Comparison of ENCODE assay signal across 42 cellular contexts in the genomic region with DNA sequence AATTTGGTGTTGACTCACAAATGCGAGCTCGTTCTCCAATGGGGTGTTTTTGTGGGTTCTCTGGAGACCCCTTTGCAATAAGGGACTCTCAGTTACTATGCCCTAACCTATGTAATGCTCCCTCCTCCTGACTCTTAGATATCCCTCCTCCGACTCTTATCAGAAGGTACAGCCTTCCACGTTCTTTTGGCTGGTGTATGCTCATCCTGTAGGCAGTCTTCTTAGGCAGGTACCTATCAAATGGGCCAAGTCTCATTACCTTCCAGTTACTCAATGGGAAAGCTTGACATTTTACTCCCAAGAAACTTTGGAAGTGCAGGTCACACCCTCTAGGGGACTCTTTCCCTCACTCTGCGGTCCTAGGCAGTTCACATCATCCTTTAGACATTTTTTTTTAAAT. TPM values are rescaled to one million over a fixed set of nuclear protein-coding genes. Genes with fewer than 3 reads are reported as not detected.
"Had no signal": no experiment of that assay in that cellular context is flagged by ENCODE, and none has a peak within 500 bp of the region (broad histone marks: within the 10 kb centered on the region; RNA-seq: fewer than 3 reads in every experiment).

No MANE protein-coding gene starts in this region.

- H3K36me3 Mint-ChIP-seq: activated naive CD4-positive, alpha-beta T cell treated with anti-CD3 and anti-CD28 coated beads, Interleukin-2, amount 10 ng/mL, durations not matched to agents 7 days and 5 days; activated naive CD4-positive, alpha-beta T cell treated with anti-CD3 and anti-CD28 coated beads, Interleukin-2, amount 50 U/mL, for 24 hours; activated naive CD4-positive, alpha-beta T cell treated with anti-CD3 and anti-CD28 coated beads, Interleukin-2, amount 50 U/mL, for 72 hours; activated naive CD8-positive, alpha-beta T cell; activated naive CD8-positive, alpha-beta T cell treated with anti-CD3 and anti-CD28 coated beads for 36 hours; activated naive CD8-positive, alpha-beta T cell treated with anti-CD3 and anti-CD28 coated beads, Interleukin-2, amount 10 ng/mL, durations not matched to agents 7 days and 5 days; brain had no signal

- DNase-seq: activated effector memory CD4-positive, alpha-beta T cell treated with anti-CD3 and anti-CD28 coated beads, Interleukin-2, amount 50 U/mL, for 16 hours; activated effector memory CD4-positive, alpha-beta T cell treated with Interleukin-2 at 50 U/mL for 16 hours; activated gamma-delta T cell; activated gamma-delta T cell treated with Interleukin-2 at 50 U/mL for 16 hours; activated naive CD4-positive, alpha-beta T cell; activated naive CD4-positive, alpha-beta T cell treated with anti-CD3 and anti-CD28 coated beads for 36 hours; activated naive CD4-positive, alpha-beta T cell treated with anti-CD3 and anti-CD28 coated beads, Interleukin-2, amount 10 ng/mL, durations not matched to agents 7 days and 5 days; activated naive CD4-positive, alpha-beta T cell treated with anti-CD3 and anti-CD28 coated beads, Interleukin-2, amount 50 U/mL, for 16 hours; activated naive CD4-positive, alpha-beta T cell treated with Interleukin-2 at 50 U/mL for 16 hours; activated naive CD8-positive, alpha-beta T cell treated with anti-CD3 and anti-CD28 coated beads for 36 hours; activated naive CD8-positive, alpha-beta T cell treated with anti-CD3 and anti-CD28 coated beads, Interleukin-2, amount 10 ng/mL, durations not matched to agents 7 days and 5 days; activated naive CD8-positive, alpha-beta T cell treated with anti-CD3 and anti-CD28 coated beads, Interleukin-2, amount 50 U/mL, for 24 hours; activated T-cell treated with anti-CD3 and anti-CD28 coated beads, Interleukin-2, amount 50 U/mL, for 1 hour; activated T-cell treated with anti-CD3 and anti-CD28 coated beads, Interleukin-2, amount 50 U/mL, for 24 hours; activated T-cell treated with anti-CD3 and anti-CD28 coated beads, Interleukin-2, amount 50 U/mL, for 4 hours; activated T-cell treated with anti-CD3 and anti-CD28 coated beads, Interleukin-2, amount 50 U/mL, for 48 hours; activated T-cell treated with anti-CD3 and anti-CD28 coated beads, Interleukin-2, amount 50 U/mL, for 72 hours; adrenal gland; amniotic stem cell; amygdala; anterior cingulate cortex; aorta; body of pancreas; brain microvascular endothelial cell; caudate nucleus; central memory CD4-positive, alpha-beta T cell; cerebellar nuclear complex had no signal

- H3K27ac Mint-ChIP-seq: activated naive CD4-positive, alpha-beta T cell treated with anti-CD3 and anti-CD28 coated beads for 36 hours; activated naive CD4-positive, alpha-beta T cell treated with anti-CD3 and anti-CD28 coated beads, Interleukin-2, amount 10 ng/mL, durations not matched to agents 7 days and 5 days; activated naive CD4-positive, alpha-beta T cell treated with anti-CD3 and anti-CD28 coated beads, Interleukin-2, amount 50 U/mL, for 24 hours; activated naive CD4-positive, alpha-beta T cell treated with anti-CD3 and anti-CD28 coated beads, Interleukin-2, amount 50 U/mL, for 72 hours; activated naive CD8-positive, alpha-beta T cell; activated naive CD8-positive, alpha-beta T cell treated with anti-CD3 and anti-CD28 coated beads for 36 hours; activated naive CD8-positive, alpha-beta T cell treated with anti-CD3 and anti-CD28 coated beads, Interleukin-2, amount 10 ng/mL, durations not matched to agents 7 days and 5 days; activated naive CD8-positive, alpha-beta T cell treated with anti-CD3 and anti-CD28 coated beads, Interleukin-2, amount 50 U/mL, for 24 hours; activated T-cell treated with anti-CD3 and anti-CD28 coated beads, Interleukin-2, amount 50 U/mL, for 24 hours; activated T-cell treated with anti-CD3 and anti-CD28 coated beads, Interleukin-2, amount 50 U/mL, for 72 hours; activated T-helper 1 cell treated with anti-CD3 and anti-CD28 coated beads, Interleukin-12 subunit alpha, Interleukin-12 subunit beta, Interleukin-2, Interleukin-4 antibody, amounts not matched to agents 30 ng/mL and 10 ng/mL and 1 ng/mL, durations not matched to agents 14 hours and 24 hours and 36 hours; activated T-helper 17 cell treated with anti-CD3 and anti-CD28 coated beads, Interleukin-2, amount 50 U/mL, for 72 hours; activated T-helper 2 cell treated with anti-CD3 and anti-CD28 coated beads, Interferon-gamma antibody, Interleukin-2, Interleukin-4, amounts not matched to agents 10 μg/mL and 5 μg/mL and 100 μg/mL, durations not matched to agents 14 hours and 24 hours and 36 hours; brain had no signal

- H3K4me1 ChIP-seq: adrenal gland, ascending aorta, body of pancreas, breast epithelium had no signal

- H3K27me3 ChIP-seq: adrenal gland, ascending aorta, body of pancreas, brain microvascular endothelial cell, breast epithelium, cardiac muscle cell had no signal

- H3K4me3 ChIP-seq: adrenal gland, ascending aorta, body of pancreas, breast epithelium, cardiac muscle cell had no signal

- ATAC-seq: activated naive CD4-positive, alpha-beta T cell treated with anti-CD3 and anti-CD28 coated beads, Interleukin-2, amount 50 U/mL, for 72 hours; activated naive CD8-positive, alpha-beta T cell treated with anti-CD3 and anti-CD28 coated beads, Interleukin-2, amount 50 U/mL, for 24 hours; activated T-cell treated with anti-CD3 and anti-CD28 coated beads, Interleukin-2, amount 50 U/mL, for 4 hours; activated T-cell treated with anti-CD3 and anti-CD28 coated beads, Interleukin-2, amount 50 U/mL, for 72 hours; activated T-helper 17 cell treated with anti-CD3 and anti-CD28 coated beads, Interleukin-2, amount 50 U/mL, for 72 hours; body of pancreas had no signal

- H3K27ac ChIP-seq: adrenal gland, ascending aorta, body of pancreas, brain microvascular endothelial cell, breast epithelium, cardiac muscle cell had no signal

- H3K9me3 ChIP-seq: adrenal gland, ascending aorta, body of pancreas, breast epithelium had no signal

- FAIRE-seq: astrocyte, bronchial epithelial cell had no signal

- H3K36me3 ChIP-seq: adrenal gland, ascending aorta, brain microvascular endothelial cell, breast epithelium, cardiac muscle cell had no signal

- H3K4me3 Mint-ChIP-seq: activated naive CD4-positive, alpha-beta T cell treated with anti-CD3 and anti-CD28 coated beads for 36 hours; activated naive CD4-positive, alpha-beta T cell treated with anti-CD3 and anti-CD28 coated beads, Interleukin-2, amount 10 ng/mL, durations not matched to agents 7 days and 5 days; activated naive CD4-positive, alpha-beta T cell treated with anti-CD3 and anti-CD28 coated beads, Interleukin-2, amount 50 U/mL, for 24 hours; activated naive CD8-positive, alpha-beta T cell; activated naive CD8-positive, alpha-beta T cell treated with anti-CD3 and anti-CD28 coated beads for 36 hours; activated naive CD8-positive, alpha-beta T cell treated with anti-CD3 and anti-CD28 coated beads, Interleukin-2, amount 10 ng/mL, durations not matched to agents 7 days and 5 days; activated naive CD8-positive, alpha-beta T cell treated with anti-CD3 and anti-CD28 coated beads, Interleukin-2, amount 50 U/mL, for 24 hours; activated T-cell treated with anti-CD3 and anti-CD28 coated beads, Interleukin-2, amount 50 U/mL, for 24 hours; activated T-cell treated with anti-CD3 and anti-CD28 coated beads, Interleukin-2, amount 50 U/mL, for 4 hours; activated T-cell treated with anti-CD3 and anti-CD28 coated beads, Interleukin-2, amount 50 U/mL, for 72 hours; activated T-helper 1 cell treated with anti-CD3 and anti-CD28 coated beads, Interleukin-12 subunit alpha, Interleukin-12 subunit beta, Interleukin-2, Interleukin-4 antibody, amounts not matched to agents 30 ng/mL and 10 ng/mL and 1 ng/mL, durations not matched to agents 14 hours and 24 hours and 36 hours; activated T-helper 17 cell treated with anti-CD3 and anti-CD28 coated beads, Interleukin-2, amount 50 U/mL, for 72 hours; brain; central memory CD8-positive, alpha-beta T cell had no signal

- H3K4me1 Mint-ChIP-seq: activated naive CD4-positive, alpha-beta T cell treated with anti-CD3 and anti-CD28 coated beads, Interleukin-2, amount 10 ng/mL, durations not matched to agents 7 days and 5 days; activated naive CD4-positive, alpha-beta T cell treated with anti-CD3 and anti-CD28 coated beads, Interleukin-2, amount 50 U/mL, for 24 hours; activated naive CD8-positive, alpha-beta T cell treated with anti-CD3 and anti-CD28 coated beads for 36 hours; activated naive CD8-positive, alpha-beta T cell treated with anti-CD3 and anti-CD28 coated beads, Interleukin-2, amount 10 ng/mL, durations not matched to agents 7 days and 5 days; activated naive CD8-positive, alpha-beta T cell treated with anti-CD3 and anti-CD28 coated beads, Interleukin-2, amount 50 U/mL, for 24 hours; activated T-helper 17 cell treated with anti-CD3 and anti-CD28 coated beads, Interleukin-2, amount 50 U/mL, for 72 hours; brain; central memory CD8-positive, alpha-beta T cell had no signal

RNA-seq across cellular contexts. Expression of gene SLC26A5, which starts 32.6 kb away (rescaled TPM):
- total RNA-seq: activated naive CD4-positive, alpha-beta T cell treated with anti-CD3 and anti-CD28 coated beads for 36 hours; activated naive CD4-positive, alpha-beta T cell treated with anti-CD3 and anti-CD28 coated beads, Interleukin-2, amount 50 U/mL, for 72 hours; activated naive CD8-positive, alpha-beta T cell treated with anti-CD3 and anti-CD28 coated beads for 36 hours; activated T-cell treated with anti-CD3 and anti-CD28 coated beads, Interleukin-2, amount 50 U/mL, for 4 hours; activated T-cell treated with anti-CD3 and anti-CD28 coated beads, Interleukin-2, amount 50 U/mL, for 72 hours; activated T-helper 1 cell treated with anti-CD3 and anti-CD28 coated beads, Interleukin-12 subunit alpha, Interleukin-12 subunit beta, Interleukin-2, Interleukin-4 antibody, amounts not matched to agents 30 ng/mL and 10 ng/mL and 1 ng/mL, durations not matched to agents 14 hours and 24 hours and 36 hours; activated T-helper 17 cell treated with anti-CD3 and anti-CD28 coated beads, Interleukin-2, amount 50 U/mL, for 72 hours; activated T-helper 2 cell treated with anti-CD3 and anti-CD28 coated beads, Interferon-gamma antibody, Interleukin-2, Interleukin-4, amounts not matched to agents 10 μg/mL and 5 μg/mL and 100 μg/mL, durations not matched to agents 14 hours and 24 hours and 36 hours; ascending aorta; astrocyte; body of pancreas; bronchial epithelial cell; cardiac septum; chondrocyte had no signal
- polyA plus RNA-seq: aorta had no signal
